ENCODE assay signal across 9 cellular contexts in the genomic region with DNA sequence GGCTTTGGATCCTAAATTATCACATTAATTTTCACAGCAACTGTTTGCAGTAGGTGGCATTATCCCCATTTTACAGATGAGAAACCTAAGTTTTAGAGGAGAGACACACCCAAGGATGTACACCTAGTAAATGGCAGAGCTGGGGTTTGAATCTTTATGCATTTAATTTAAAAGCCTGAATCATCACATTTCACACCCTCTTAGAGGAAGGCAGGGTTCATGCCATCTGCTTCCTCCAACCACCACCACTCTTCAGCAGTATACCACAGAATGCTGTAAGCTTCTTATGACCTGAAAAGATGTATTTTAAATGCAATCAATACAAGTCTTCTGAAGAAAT.
DNase-seq lines count a peak whose midpoint lies in the region; ATAC-seq and TF ChIP-seq lines count a peak whose summit lies in the region.
"Had no signal": no experiment of that assay in that cellular context is flagged by ENCODE, and none has a peak within 500 bp of the region (broad histone marks: within the 10 kb centered on the region; RNA-seq: fewer than 3 reads in every experiment).

No MANE protein-coding gene starts in this region.

- TF ChIP-seq CTCF in PC-3 (conservative IDR thresholded peaks at IDR 0.05; ENCODE audit: low read depth, low read length) (no peak; the same call in 1 of the 2 replicates), fibroblast of lung (conservative IDR thresholded peaks at IDR 0.05 in 1 of 2, IDR thresholded peaks at IDR 0.05 in 1 of 2; ENCODE audit: low read depth in 1 of 2, low read length in 2 of 2) (no peak), omental fat pad (IDR thresholded peaks at IDR 0.05) (no peak)

- BruUV-seq in PC-3 (replicated peaks; lab: Mats Ljungman, UMichigan) = no TSS peak

- H3K36me3 ChIP-seq in PC-3 (ENCODE audit: low read depth, low read length) = no peaks in the 10 kb centered on the region
- H3K36me3 ChIP-seq in fibroblast of lung (ENCODE audit: control insufficient read depth, insufficient read depth, low read length) = no peaks in the 10 kb centered on the region
- H3K36me3 ChIP-seq in subcutaneous abdominal adipose tissue (ENCODE audit: control insufficient read depth in 5 of 5, insufficient read depth in 5 of 5, low read length in 5 of 5) = no peaks in the 10 kb centered on the region

- H3K9me2 ChIP-seq in PC-3 (replicated peaks; ENCODE audit: low read length) = no peaks in the 10 kb centered on the region

- intact Hi-C loops in activated CD4-positive, alpha-beta T cell treated with anti-CD3 and anti-CD28 coated beads for 36 hours (cut with DNase I, micrococcal nuclease) = loop anchor here (1.0 to 10.0 kb wide), 5 partner anchors 198 to 783 kb away; no protein-coding TSS in a partner anchor
- intact Hi-C loops in PC-3 (cut with micrococcal nuclease) = loop anchor here (1.0 to 2.0 kb wide), 4 partner anchors 72 to 334 kb away; no protein-coding TSS in a partner anchor

- H3K4me3 Mint-ChIP-seq in activated CD4-positive, alpha-beta T cell treated with anti-CD3 and anti-CD28 coated beads for 36 hours = no peak overlapping the region

- POLR2A ChIA-PET in activated CD4-positive, alpha-beta T cell treated with anti-CD3 and anti-CD28 coated beads for 36 hours (lab: Charles Lee) = no interaction called here
- POLR2A ChIA-PET in PC-3 (lab: Charles Lee; ENCODE audit: unreplicated experiment) = no interaction called here

- H3K27ac ChIP-seq in PC-3 (ENCODE audit: low read length) = no peak overlapping the region
- H3K27ac ChIP-seq in fibroblast of lung (ENCODE audit: insufficient read depth, low read length) = peak overlapping the region; percentile 11
- peak overlapping the region; percentile 34 for H3K27ac ChIP-seq in subcutaneous abdominal adipose tissue (ENCODE audit: low read depth, low read length)

- peaks cover 5% of the 10 kb centered on the region for H3K36me3 Mint-ChIP-seq in activated CD4-positive, alpha-beta T cell treated with anti-CD3 and anti-CD28 coated beads for 36 hours (ENCODE audit: low read depth)

- CTCF ChIA-PET in activated CD4-positive, alpha-beta T cell treated with anti-CD3 and anti-CD28 coated beads for 36 hours (lab: Charles Lee) = interaction anchor here (0.8 to 4.5 kb wide), 11 partner anchors 9 to 335 kb away, joined by 3 to 42 read pairs (median 4); no protein-coding TSS in a partner anchor
- CTCF ChIA-PET in PC-3 (lab: Charles Lee) = interaction anchor here (0.5 to 5.0 kb wide), 11 partner anchors 10 to 336 kb away, joined by 3 to 91 read pairs (median 5); no protein-coding TSS in a partner anchor

- H3K4me3 ChIP-seq in PC-3 (ENCODE audit: low read length) (no peak overlapping the region), fibroblast of lung (replicated peaks in 1 of 4; ENCODE audit: control extremely low read depth in 1 of 4, insufficient read depth in 1 of 4, low read depth in 3 of 4, low read length in 4 of 4) (no peak overlapping the region), subcutaneous abdominal adipose tissue (ENCODE audit: low read depth in 1 of 5, low read length in 5 of 5) (no peak overlapping the region)

- H3K4me1 ChIP-seq in PC-3 (ENCODE audit: insufficient read depth, low read length) (peaks cover 15% of the 10 kb centered on the region; the same call in 1 of the 2 replicates), fibroblast of lung (ENCODE audit: control insufficient read depth, extremely low read depth, insufficient read depth, low read length) (peaks cover 9% of the 10 kb centered on the region), subcutaneous abdominal adipose tissue (ENCODE audit: control insufficient read depth in 5 of 5, insufficient read depth in 5 of 5, low read length in 5 of 5) (peaks cover 0 to 17% (median 15%) of the 10 kb centered on the region in 5 donors)

- no peak for DNase-seq in activated CD4-positive, alpha-beta T cell treated with anti-CD3 and anti-CD28 coated beads for 36 hours
- no peak for DNase-seq in activated CD4-positive, alpha-beta T cell treated with anti-CD3 and anti-CD28 coated beads, Interleukin-2, amount 50 U/mL, for 1 hour
- no peak for DNase-seq in PC-3
- no peak for DNase-seq in fibroblast of lung (ENCODE audit: low read depth in 2 of 2)
- DNase-seq in omental fat pad (ENCODE audit: low spot score) = no peak
- DNase-seq in effector CD4-positive, alpha-beta T cell = no peak

- H3F3A ChIP-seq in PC-3 (ENCODE audit: low read length, unreplicated experiment) = no peaks in the 10 kb centered on the region

- H3K27me3 ChIP-seq in PC-3 (ENCODE audit: low read length) (no peaks in the 10 kb centered on the region), fibroblast of lung (ENCODE audit: control insufficient read depth, insufficient read depth, low read length) (no peaks in the 10 kb centered on the region), subcutaneous abdominal adipose tissue (ENCODE audit: control insufficient read depth in 5 of 5, insufficient read depth in 4 of 5, low read length in 5 of 5) (no peaks in the 10 kb centered on the region)

- H3K9me3 ChIP-seq in PC-3 (ENCODE audit: low read length) (no peaks in the 10 kb centered on the region), fibroblast of lung (ENCODE audit: control insufficient read depth, insufficient read depth, low read depth, low read length) (no peaks in the 10 kb centered on the region), subcutaneous abdominal adipose tissue (ENCODE audit: control insufficient read depth in 5 of 5, low read length in 5 of 5) (no peaks in the 10 kb centered on the region)

- H3K27me3 Mint-ChIP-seq in activated CD4-positive, alpha-beta T cell treated with anti-CD3 and anti-CD28 coated beads for 36 hours = no peaks in the 10 kb centered on the region

- H3K9ac ChIP-seq in PC-3 (ENCODE audit: low read length) = no peak overlapping the region
- H3K9ac ChIP-seq in fibroblast of lung (ENCODE audit: insufficient read depth, low read length) = no peak overlapping the region
- H3K9ac ChIP-seq in subcutaneous abdominal adipose tissue (ENCODE audit: low read length in 5 of 5) = no peak overlapping the region

- H4K20me1 ChIP-seq in PC-3 (ENCODE audit: low read length) = no peaks in the 10 kb centered on the region
- H4K20me1 ChIP-seq in fibroblast of lung (ENCODE audit: control insufficient read depth, extremely low read depth, insufficient read depth, low read length) = no peaks in the 10 kb centered on the region

- H3K4me1 Mint-ChIP-seq in activated CD4-positive, alpha-beta T cell treated with anti-CD3 and anti-CD28 coated beads for 36 hours = peaks cover 27% of the 10 kb centered on the region

- no peaks in the 10 kb centered on the region for H3K9me3 Mint-ChIP-seq in activated CD4-positive, alpha-beta T cell treated with anti-CD3 and anti-CD28 coated beads for 36 hours (ENCODE audit: low read depth)
- H3K9me3 Mint-ChIP-seq: activated T-helper 2 cell treated with anti-CD3 and anti-CD28 coated beads, Interferon-gamma antibody, Interleukin-2, Interleukin-4, amounts not matched to agents 10 μg/mL and 5 μg/mL and 100 μg/mL, durations not matched to agents 14 hours and 24 hours and 36 hours had no signal

- H3K79me2 ChIP-seq in PC-3 (ENCODE audit: low read length) (no peaks in the 10 kb centered on the region), fibroblast of lung (ENCODE audit: control insufficient read depth, insufficient read depth, low read length) (no peaks in the 10 kb centered on the region)

- peak overlapping the region; percentile 27; the same call in 1 of the 2 replicates for H3K4me2 ChIP-seq in PC-3 (ENCODE audit: low read length)
- no peak overlapping the region for H3K4me2 ChIP-seq in fibroblast of lung (ENCODE audit: extremely low read depth, insufficient read depth, low read length)

- H2AFZ ChIP-seq in PC-3 (ENCODE audit: low read length) (peak overlapping the region; percentile 6; the same call in 1 of the 2 replicates), fibroblast of lung (ENCODE audit: low read length) (no peak overlapping the region)

- peak; percentile 68 for ATAC-seq in activated CD4-positive, alpha-beta T cell treated with anti-CD3 and anti-CD28 coated beads for 36 hours
- ATAC-seq in PC-3 (peak; percentile 69), HG03354 (IDR thresholded peaks at IDR 0.05; ENCODE audit: poor library complexity, severe bottlenecking, unreplicated experiment) (no peak), omental fat pad (ENCODE audit: low FRiP score) (no peak)

- H3K27ac Mint-ChIP-seq in activated CD4-positive, alpha-beta T cell treated with anti-CD3 and anti-CD28 coated beads for 36 hours = no peak overlapping the region
- H3K27ac Mint-ChIP-seq: activated T-helper 2 cell treated with anti-CD3 and anti-CD28 coated beads, Interferon-gamma antibody, Interleukin-2, Interleukin-4, amounts not matched to agents 10 μg/mL and 5 μg/mL and 100 μg/mL, durations not matched to agents 14 hours and 24 hours and 36 hours had no signal

Comparison
In these comparisons a context has a peak if more than half of its experiments do, and no peak if none do; other contexts are left out.
1. ATAC-seq: peak in activated CD4-positive, alpha-beta T cell treated with anti-CD3 and anti-CD28 coated beads for 36 hours (single experiment) and PC-3 (single experiment); none in HG03354 (single experiment) and omental fat pad (single experiment).